21 cellular contexts compared by ENCODE assay signal in the genomic region with DNA sequence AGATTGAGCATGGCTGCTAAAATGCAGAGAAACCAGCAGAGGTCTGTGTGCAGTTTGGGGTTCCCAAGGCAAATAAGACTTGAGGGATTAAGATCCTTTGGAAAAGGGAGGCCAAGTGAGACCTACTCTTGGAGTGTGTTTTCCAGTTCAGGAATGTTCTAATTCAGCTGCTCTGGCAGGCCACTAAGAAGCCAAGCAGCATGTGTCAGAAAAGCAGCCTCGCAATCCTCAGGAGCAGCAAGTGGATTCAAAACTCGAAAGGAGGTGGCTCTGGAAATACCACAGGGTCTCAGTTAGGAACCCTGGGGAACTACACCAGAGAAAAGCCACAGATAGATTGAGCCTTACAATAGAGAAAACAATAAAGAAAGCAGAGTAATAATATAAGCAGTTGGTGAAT.
A peak's percentile ranks its signal among the peaks of the same experiment; 100 is the strongest.
DNase-seq lines count a peak whose midpoint lies in the region; ATAC-seq, FAIRE-seq and TF ChIP-seq lines count a peak whose summit lies in the region.
"Had no signal": no experiment of that assay in that cellular context is flagged by ENCODE, and none has a peak within 500 bp of the region (broad histone marks: within the 10 kb centered on the region; RNA-seq: fewer than 3 reads in every experiment).

No MANE protein-coding gene starts in this region.

- H3K4me3 ChIP-seq in breast epithelium (no peak overlapping the region), left lung (no peak overlapping the region), adrenal gland (no peak overlapping the region)
- H3K4me3 ChIP-seq: BLaER1 treated with 17β-estradiol and CSF1 and Interleukin-3, amounts not matched to agents 10 nM and 100 nM had no signal

- no peaks in the 10 kb centered on the region for H3K27me3 ChIP-seq in breast epithelium
- no peaks in the 10 kb centered on the region for H3K27me3 ChIP-seq in left lung
- no peaks in the 10 kb centered on the region for H3K27me3 ChIP-seq in adrenal gland
- H3K27me3 ChIP-seq: BLaER1 treated with 17β-estradiol and CSF1 and Interleukin-3, amounts not matched to agents 10 nM and 100 nM had no signal

- H3K36me3 Mint-ChIP-seq in MCF 10A (ENCODE audit: insufficient read depth, unreplicated experiment) (no peaks in the 10 kb centered on the region), endothelial cell (ENCODE audit: low read depth, unreplicated experiment) (no peaks in the 10 kb centered on the region), type B pancreatic cell (no peaks in the 10 kb centered on the region)

- no peaks in the 10 kb centered on the region for H3K9me3 Mint-ChIP-seq in MCF 10A (ENCODE audit: unreplicated experiment)
- H3K9me3 Mint-ChIP-seq in endothelial cell (ENCODE audit: unreplicated experiment) = no peaks in the 10 kb centered on the region
- no peaks in the 10 kb centered on the region for H3K9me3 Mint-ChIP-seq in type B pancreatic cell
- H3K9me3 Mint-ChIP-seq: activated T-helper 17 cell treated with anti-CD3 and anti-CD28 coated beads, Interleukin-2, amount 50 U/mL, for 72 hours; T-helper 2 cell treated with Interferon-gamma antibody and Interleukin-4, amounts not matched to agents 5 μg/mL and 100 μg/mL, for 36 hours had no signal

- H3K27ac ChIP-seq in breast epithelium (no peak overlapping the region), left lung (no peak overlapping the region), adrenal gland (no peak overlapping the region)
- H3K27ac ChIP-seq: BLaER1 treated with 17β-estradiol and CSF1 and Interleukin-3, amounts not matched to agents 10 nM and 100 nM had no signal

- peak overlapping the region; percentile 77 for H3K27ac Mint-ChIP-seq in MCF 10A (ENCODE audit: low read depth, unreplicated experiment)
- H3K27ac Mint-ChIP-seq in endothelial cell (ENCODE audit: unreplicated experiment) = peak overlapping the region; percentile 92
- peak overlapping the region; percentile 28 for H3K27ac Mint-ChIP-seq in type B pancreatic cell
- H3K27ac Mint-ChIP-seq: activated T-helper 17 cell treated with anti-CD3 and anti-CD28 coated beads, Interleukin-2, amount 50 U/mL, for 72 hours; T-helper 2 cell treated with Interferon-gamma antibody and Interleukin-4, amounts not matched to agents 5 μg/mL and 100 μg/mL, for 36 hours had no signal

- no TSS peak for BruUV-seq in MCF 10A (replicated peaks; lab: Mats Ljungman, UMichigan)

- no peak for DNase-seq in MCF 10A (ENCODE audit: unreplicated experiment)
- no peak for DNase-seq in breast epithelium (ENCODE audit: low spot score in 2 of 2)
- peak; percentile 9 for DNase-seq in endothelial cell (ENCODE audit: low spot score)
- DNase-seq in left lung = no peak
- no peak for DNase-seq in type B pancreatic cell (ENCODE audit: extremely low spot score, unreplicated experiment)
- no peak for DNase-seq in adrenal gland
- DNase-seq in left lobe of liver (ENCODE audit: low spot score) = no peak
- DNase-seq in frontal cortex (ENCODE audit: low spot score in 2 of 2) = no peak
- DNase-seq: cerebellar nuclear complex; DMS53; effector memory CD4-positive, alpha-beta T cell; KBM-7; NCI-H1105 treated with DMSO at 0.1 percent for 48 hours; NCI-H2171 treated with DMSO at 0.1 percent for 48 hours; stimulated activated CD4-positive, alpha-beta T cell treated with anti-CD3 and anti-CD28 coated beads, Interleukin-15, amount 100 ng/mL, for 24 hours; stimulated activated naive CD8-positive, alpha-beta T cell treated with anti-CD3 and anti-CD28 coated beads, Interleukin-15, Interleukin-2, amounts not matched to agents 100 U/mL and 50 U/mL, for 24 hours had no signal

- CTCF ChIA-PET in MCF 10A (lab: Yijun Ruan, JAX) = no interaction called here

- H3K4me3 Mint-ChIP-seq in MCF 10A (ENCODE audit: unreplicated experiment) (no peak overlapping the region), endothelial cell (ENCODE audit: unreplicated experiment) (no peak overlapping the region), type B pancreatic cell (no peak overlapping the region)
- H3K4me3 Mint-ChIP-seq: activated T-helper 17 cell treated with anti-CD3 and anti-CD28 coated beads, Interleukin-2, amount 50 U/mL, for 72 hours; T-helper 2 cell treated with Interferon-gamma antibody and Interleukin-4, amounts not matched to agents 5 μg/mL and 100 μg/mL, for 36 hours had no signal

- TF ChIP-seq CTCF in MCF 10A (IDR thresholded peaks at IDR 0.05; ENCODE audit: unreplicated experiment) (no peak), breast epithelium (IDR thresholded peaks at IDR 0.05) (no peak), endothelial cell (IDR thresholded peaks at IDR 0.05; ENCODE audit: unreplicated experiment) (no peak), left lung (IDR thresholded peaks at IDR 0.05) (no peak), type B pancreatic cell (conservative IDR thresholded peaks at IDR 0.05) (no peak), adrenal gland (IDR thresholded peaks at IDR 0.05) (no peak)

- WGBS in adrenal gland, 4 donors = 68 to 79% (median 75%) methylated on average over 2 of the region's 2 CpGs

- TF ChIP-seq POLR2A in breast epithelium (IDR thresholded peaks at IDR 0.05) (no peak), adrenal gland (IDR thresholded peaks at IDR 0.05) (no peak)

- FAIRE-seq in frontal cortex (lab: Jason Lieb, UNC) = no peak
- FAIRE-seq: A204.1 had no signal

- no peaks in the 10 kb centered on the region for H3K4me1 ChIP-seq in breast epithelium
- H3K4me1 ChIP-seq in left lung = no peaks in the 10 kb centered on the region
- H3K4me1 ChIP-seq in adrenal gland (replicated peaks in 1 of 2) = no peaks in the 10 kb centered on the region
- H3K4me1 ChIP-seq: BLaER1 treated with 17β-estradiol and CSF1 and Interleukin-3, amounts not matched to agents 10 nM and 100 nM had no signal

- ATAC-seq in left lung (peak; percentile 57), left lobe of liver (no peak)
- ATAC-seq: activated CD4-positive, CD25-positive, alpha-beta regulatory T cell treated with anti-CD3 and anti-CD28 coated beads, Interleukin-2, amount 50 U/mL, for 24 hours; activated T-helper 17 cell treated with anti-CD3 and anti-CD28 coated beads, Interleukin-2, amount 50 U/mL, for 72 hours; stimulated activated naive CD8-positive, alpha-beta T cell treated with anti-CD3 and anti-CD28 coated beads, Interleukin-15, Interleukin-2, amounts not matched to agents 100 U/mL and 50 U/mL, for 24 hours had no signal

- H3K4me1 Mint-ChIP-seq in MCF 10A (ENCODE audit: insufficient read depth, unreplicated experiment) = peaks cover 10% of the 10 kb centered on the region
- peaks cover 8% of the 10 kb centered on the region for H3K4me1 Mint-ChIP-seq in endothelial cell (ENCODE audit: unreplicated experiment)
- peaks cover 12% of the 10 kb centered on the region for H3K4me1 Mint-ChIP-seq in type B pancreatic cell (ENCODE audit: unreplicated experiment)
- H3K4me1 Mint-ChIP-seq: activated T-helper 17 cell treated with anti-CD3 and anti-CD28 coated beads, Interleukin-2, amount 50 U/mL, for 72 hours had no signal

- POLR2A ChIA-PET in MCF 10A (lab: Yijun Ruan, JAX) = no interaction called here

- no peaks in the 10 kb centered on the region for H3K36me3 ChIP-seq in breast epithelium
- H3K36me3 ChIP-seq in left lung = no peaks in the 10 kb centered on the region
- no peaks in the 10 kb centered on the region for H3K36me3 ChIP-seq in adrenal gland (replicated peaks in 1 of 2)
- H3K36me3 ChIP-seq: BLaER1 treated with 17β-estradiol and CSF1 and Interleukin-3, amounts not matched to agents 10 nM and 100 nM had no signal

- no peaks in the 10 kb centered on the region for H3K9me3 ChIP-seq in breast epithelium
- H3K9me3 ChIP-seq in left lung = no peaks in the 10 kb centered on the region
- no peaks in the 10 kb centered on the region for H3K9me3 ChIP-seq in adrenal gland (replicated peaks in 1 of 3)
- H3K9me3 ChIP-seq: BLaER1 treated with 17β-estradiol and CSF1 and Interleukin-3, amounts not matched to agents 10 nM and 100 nM had no signal

- H3K27me3 Mint-ChIP-seq in MCF 10A (ENCODE audit: insufficient read depth, unreplicated experiment) = no peaks in the 10 kb centered on the region
- peaks cover 2% of the 10 kb centered on the region for H3K27me3 Mint-ChIP-seq in endothelial cell (ENCODE audit: unreplicated experiment)
- no peaks in the 10 kb centered on the region for H3K27me3 Mint-ChIP-seq in type B pancreatic cell
- H3K27me3 Mint-ChIP-seq: activated T-helper 17 cell treated with anti-CD3 and anti-CD28 coated beads, Interleukin-2, amount 50 U/mL, for 72 hours had no signal

- intact Hi-C loops in MCF 10A (cut with micrococcal nuclease) = no loop called here
- intact Hi-C loops in breast epithelium (cut with DNase I; ENCODE audit: low total_unique reads) = no loop called here
- intact Hi-C loops in left lung (cut with DNase I) = no loop called here
- intact Hi-C loops in adrenal gland (cut with DNase I) = no loop called here

Comparison
In these comparisons a context has a peak if more than half of its experiments do, and no peak if none do; other contexts are left out.
1. H3K27ac Mint-ChIP-seq: peak in every context shown above with its lines; median percentile 92 in endothelial cell; 77 in MCF 10A; 28 in type B pancreatic cell.